14 cellular contexts compared by ENCODE assay signal in the genomic region with DNA sequence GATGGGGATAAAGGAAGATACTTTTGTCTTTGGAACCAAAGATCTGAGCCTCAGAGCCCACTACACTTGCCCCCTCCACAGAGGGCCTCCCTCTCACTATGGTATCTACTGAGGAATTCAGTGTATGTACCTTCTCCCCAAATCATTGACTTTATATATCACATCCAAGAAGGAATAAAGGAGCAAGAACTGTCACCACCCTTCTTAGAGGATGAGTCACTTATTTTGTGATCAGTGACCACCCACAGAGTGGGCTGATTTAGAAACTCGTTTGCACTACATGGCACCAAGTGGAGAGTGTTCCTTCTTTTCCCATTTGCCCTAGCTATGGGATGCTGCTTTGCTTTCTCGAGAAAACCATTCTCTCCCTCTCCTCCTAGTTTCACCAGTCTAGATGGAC. TPM values are rescaled to one million over a fixed set of nuclear protein-coding genes. Genes with fewer than 3 reads are reported as not detected.
DNase-seq lines count a peak whose midpoint lies in the region; ATAC-seq and TF ChIP-seq lines count a peak whose summit lies in the region.
"Had no signal": no experiment of that assay in that cellular context is flagged by ENCODE, and none has a peak within 500 bp of the region (broad histone marks: within the 10 kb centered on the region; RNA-seq: fewer than 3 reads in every experiment).

No MANE protein-coding gene starts in this region.

- intact Hi-C loops in thyroid gland (cut with DNase I): no loop called here
- intact Hi-C loops in PC-3 (cut with micrococcal nuclease): loop anchor here (10.0 kb wide), 1 partner anchor 661 kb away; a partner anchor contains a TSS

- no peaks in the 10 kb centered on the region for H3K9me2 ChIP-seq in SU-DHL-6 (replicated peaks; ENCODE audit: insufficient read depth, low read length)
- no peaks in the 10 kb centered on the region for H3K9me2 ChIP-seq in PC-3 (replicated peaks; ENCODE audit: low read length)

- peak overlapping the region; percentile 94 for H3K4me2 ChIP-seq in SU-DHL-6 (ENCODE audit: low read depth, low read length, poor library complexity, severe bottlenecking)
- H3K4me2 ChIP-seq in PC-3 (ENCODE audit: low read length): no peak overlapping the region

- H3K4me1 Mint-ChIP-seq in activated naive CD4-positive, alpha-beta T cell treated with anti-CD3 and anti-CD28 coated beads, Interleukin-2, amount 10 ng/mL, durations not matched to agents 7 days and 5 days: peaks cover 85% of the 10 kb centered on the region
- H3K4me1 Mint-ChIP-seq in effector memory CD8-positive, alpha-beta T cell (ENCODE audit: low read depth in 2 of 2): peaks cover 60 to 82% of the 10 kb centered on the region in 2 donors

- peak overlapping the region; percentile 24 for H3K9ac ChIP-seq in SU-DHL-6 (ENCODE audit: low read length)
- H3K9ac ChIP-seq in PC-3 (ENCODE audit: low read length): no peak overlapping the region

- TF ChIP-seq POLR2A in thyroid gland (IDR thresholded peaks at IDR 0.05): no peak

- H3K9me3 ChIP-seq in SU-DHL-6 (ENCODE audit: insufficient read depth, low read length) (no peaks in the 10 kb centered on the region), thyroid gland (no peaks in the 10 kb centered on the region), PC-3 (ENCODE audit: low read length) (no peaks in the 10 kb centered on the region)
- H3K9me3 ChIP-seq: gastrocnemius medialis had no signal

- H3K27ac ChIP-seq in SU-DHL-6 (ENCODE audit: low read depth, low read length) (peak overlapping the region; percentile 93), thyroid gland (peak overlapping the region in 2 of 3 donors; percentile 12 to 56), PC-3 (ENCODE audit: low read length) (no peak overlapping the region)
- H3K27ac ChIP-seq: gastrocnemius medialis had no signal

- H3K36me3 ChIP-seq in SU-DHL-6 (ENCODE audit: low read length) (peaks cover 40% of the 10 kb centered on the region), thyroid gland (no peaks in the 10 kb centered on the region), PC-3 (ENCODE audit: low read depth, low read length) (no peaks in the 10 kb centered on the region)
- H3K36me3 ChIP-seq: gastrocnemius medialis had no signal

- H4K20me1 ChIP-seq in SU-DHL-6 (ENCODE audit: low read depth, low read length) (peaks cover 39% of the 10 kb centered on the region), PC-3 (ENCODE audit: low read length) (no peaks in the 10 kb centered on the region)

- no peak for ATAC-seq in effector memory CD8-positive, alpha-beta T cell (replicated peaks)
- no peak for ATAC-seq in HG02610 (IDR thresholded peaks at IDR 0.05; ENCODE audit: unreplicated experiment)
- no peak for ATAC-seq in PC-3
- ATAC-seq in HG03354 (IDR thresholded peaks at IDR 0.05; ENCODE audit: poor library complexity, severe bottlenecking, unreplicated experiment): no peak
- ATAC-seq: gastrocnemius medialis had no signal

- H3K36me3 Mint-ChIP-seq in activated naive CD4-positive, alpha-beta T cell treated with anti-CD3 and anti-CD28 coated beads, Interleukin-2, amount 10 ng/mL, durations not matched to agents 7 days and 5 days: peaks cover 63% of the 10 kb centered on the region
- H3K36me3 Mint-ChIP-seq in effector memory CD8-positive, alpha-beta T cell (ENCODE audit: insufficient read depth): peaks cover 19% of the 10 kb centered on the region

- TF ChIP-seq CTCF in SU-DHL-6 (IDR thresholded peaks at IDR 0.05; ENCODE audit: insufficient read depth, low read length, poor library complexity, severe bottlenecking): no peak
- TF ChIP-seq CTCF in thyroid gland (IDR thresholded peaks at IDR 0.05): no peak
- no peak for TF ChIP-seq CTCF in PC-3 (conservative IDR thresholded peaks at IDR 0.05; ENCODE audit: low read depth, low read length)

- H3F3A ChIP-seq in SU-DHL-6 (ENCODE audit: insufficient read depth) (peaks cover 45% of the 10 kb centered on the region), PC-3 (ENCODE audit: low read length, unreplicated experiment) (no peaks in the 10 kb centered on the region)

- no peak overlapping the region for H3K4me3 ChIP-seq in SU-DHL-6 (ENCODE audit: insufficient read depth, low read length, poor library complexity, severe bottlenecking)
- no peak overlapping the region for H3K4me3 ChIP-seq in thyroid gland (replicated peaks in 1 of 3)
- H3K4me3 ChIP-seq in PC-3 (ENCODE audit: low read length): no peak overlapping the region
- H3K4me3 ChIP-seq: gastrocnemius medialis had no signal

- H3K27ac Mint-ChIP-seq in activated naive CD4-positive, alpha-beta T cell treated with anti-CD3 and anti-CD28 coated beads, Interleukin-2, amount 10 ng/mL, durations not matched to agents 7 days and 5 days: peak overlapping the region; percentile 93
- peak overlapping the region in 1 of 2 donors; percentile 22 for H3K27ac Mint-ChIP-seq in effector memory CD8-positive, alpha-beta T cell

- peaks cover 96% of the 10 kb centered on the region for H3K79me2 ChIP-seq in SU-DHL-6 (ENCODE audit: insufficient read depth, low read length)
- peaks cover 23% of the 10 kb centered on the region for H3K79me2 ChIP-seq in PC-3 (ENCODE audit: low read length)

- POLR2A ChIA-PET in PC-3 (lab: Charles Lee; ENCODE audit: unreplicated experiment): no interaction called here

- DNase-seq in activated naive CD4-positive, alpha-beta T cell treated with anti-CD3 and anti-CD28 coated beads, Interleukin-2, amount 10 ng/mL, durations not matched to agents 7 days and 5 days: no peak
- no peak for DNase-seq in activated naive CD4-positive, alpha-beta T cell treated with anti-CD3 and anti-CD28 coated beads, Interleukin-2, amount 50 U/mL, for 16 hours
- DNase-seq in effector memory CD8-positive, alpha-beta T cell: no peak
- DNase-seq in thyroid gland: no peak
- DNase-seq in PC-3: no peak
- DNase-seq: DND-41, gastrocnemius medialis, KG1, NCI-H1436, NCI-H446 treated with DMSO at 0.1 percent for 48 hours, posterior cingulate gyrus had no signal

- no peak overlapping the region for H2AFZ ChIP-seq in SU-DHL-6 (ENCODE audit: low read depth, low read length, severe bottlenecking)
- no peak overlapping the region for H2AFZ ChIP-seq in PC-3 (ENCODE audit: low read length)

- 53 to 64% methylated on average over 2 of the region's 2 CpGs for WGBS in thyroid gland, 2 donors

- no peaks in the 10 kb centered on the region for H3K9me3 Mint-ChIP-seq in activated naive CD4-positive, alpha-beta T cell treated with anti-CD3 and anti-CD28 coated beads, Interleukin-2, amount 10 ng/mL, durations not matched to agents 7 days and 5 days
- H3K9me3 Mint-ChIP-seq in effector memory CD8-positive, alpha-beta T cell: no peaks in the 10 kb centered on the region

- no peaks in the 10 kb centered on the region for H3K27me3 Mint-ChIP-seq in activated naive CD4-positive, alpha-beta T cell treated with anti-CD3 and anti-CD28 coated beads, Interleukin-2, amount 10 ng/mL, durations not matched to agents 7 days and 5 days
- H3K27me3 Mint-ChIP-seq in effector memory CD8-positive, alpha-beta T cell: no peaks in the 10 kb centered on the region

- peaks cover 49 to 69% of the 10 kb centered on the region in 2 donors for H3K4me1 ChIP-seq in thyroid gland
- peaks cover 6% of the 10 kb centered on the region; the same call in 1 of the 2 replicates for H3K4me1 ChIP-seq in PC-3 (ENCODE audit: insufficient read depth, low read length)

- CTCF ChIA-PET in activated naive CD4-positive, alpha-beta T cell treated with anti-CD3 and anti-CD28 coated beads, Interleukin-2, amount 10 ng/mL, durations not matched to agents 7 days and 5 days (lab: Charles Lee): interaction anchor here (2.2 kb wide), 1 partner anchor 63 kb away, joined by 5 read pairs; no protein-coding TSS in a partner anchor
- CTCF ChIA-PET in PC-3 (lab: Charles Lee): no interaction called here

- H3K27me3 ChIP-seq in SU-DHL-6 (ENCODE audit: low read length) (no peaks in the 10 kb centered on the region), thyroid gland (no peaks in the 10 kb centered on the region), PC-3 (ENCODE audit: low read length) (no peaks in the 10 kb centered on the region)
- H3K27me3 ChIP-seq: gastrocnemius medialis had no signal

- H3K4me3 Mint-ChIP-seq in activated naive CD4-positive, alpha-beta T cell treated with anti-CD3 and anti-CD28 coated beads, Interleukin-2, amount 10 ng/mL, durations not matched to agents 7 days and 5 days: peak overlapping the region; percentile 3
- peak overlapping the region; percentile 35 to 55 for H3K4me3 Mint-ChIP-seq in effector memory CD8-positive, alpha-beta T cell

- BruUV-seq in PC-3 (replicated peaks; lab: Mats Ljungman, UMichigan): no TSS peak

RNA-seq across cellular contexts. Expression of a gene that starts 5.7 kb away (rescaled TPM):
- total RNA-seq in thyroid gland: 100 to 1,000 TPM; 122 to 142 (median 133) TPM
- 16.6 and 18.8 TPM in 2 replicates for total RNA-seq in PC-3 (2014; rRNA removed)
